In genomic region chr13:20546559-20546958, GRCh38 we compare ENCODE assay signal across 16 cellular contexts. TPM values are rescaled to one million over a fixed set of nuclear protein-coding genes. Genes with fewer than 3 reads are reported as not detected.
DNase-seq lines count a peak whose midpoint lies in the region; ATAC-seq, FAIRE-seq and TF ChIP-seq lines count a peak whose summit lies in the region.
"Had no signal": no experiment of that assay in that cellular context is flagged by ENCODE, and none has a peak within 500 bp of the region (broad histone marks: within the 10 kb centered on the region; RNA-seq: fewer than 3 reads in every experiment).

No MANE protein-coding gene starts in this region.

- no peaks in the 10 kb centered on the region for H3K9me2 ChIP-seq in MM.1S (replicated peaks; ENCODE audit: insufficient read depth, low read length)

- 50 to 74% (median 66%) methylated on average over 1 of the region's 1 CpG for WGBS in heart left ventricle, 4 donors
- WGBS in GM12878 (ENCODE audit: insufficient coverage, insufficient replicate concordance, low lambda C conversion rate, missing lambda C conversion rate): 95% methylated on average over 1 of the region's 1 CpG

- SMC1A ChIA-PET in GM12878 (lab: Charles Lee; ENCODE audit: uncharacterized antibody, unreplicated experiment): interaction anchor here (1.6 kb wide), 1 partner anchor 20 kb away, joined by 6 read pairs; the partner anchor contains the start of gene CRYL1

- H3K9me3 ChIP-seq in heart left ventricle: no peaks in the 10 kb centered on the region
- H3K9me3 ChIP-seq in right atrium auricular region: no peaks in the 10 kb centered on the region
- H3K9me3 ChIP-seq in MM.1S (replicated peaks; ENCODE audit: insufficient read depth, low read length): no peaks in the 10 kb centered on the region
- no peaks in the 10 kb centered on the region for H3K9me3 ChIP-seq in GM12878 (replicated peaks; ENCODE audit: control insufficient read depth, insufficient read depth, low read length)
- H3K9me3 ChIP-seq: thoracic aorta had no signal

- H3K4me2 ChIP-seq in MM.1S (ENCODE audit: low read depth, low read length) (no peak overlapping the region), GM12878 (ENCODE audit: control insufficient read depth, insufficient read depth) (no peak overlapping the region)

- H3K79me2 ChIP-seq in MM.1S (ENCODE audit: low read length) (no peaks in the 10 kb centered on the region), GM12878 (ENCODE audit: control insufficient read depth, insufficient read depth, low read length) (no peaks in the 10 kb centered on the region)

- no peak for TF ChIP-seq POLR2A in heart left ventricle (IDR thresholded peaks at IDR 0.05)
- TF ChIP-seq POLR2A in GM12878 (IDR thresholded peaks at IDR 0.05; ENCODE audit: low read depth, low read length): no peak

- H3F3A ChIP-seq in MM.1S (ENCODE audit: insufficient read depth, low read length): no peaks in the 10 kb centered on the region

- H4K20me1 ChIP-seq in MM.1S (ENCODE audit: insufficient read depth, low read length) (no peaks in the 10 kb centered on the region), GM12878 (ENCODE audit: control insufficient read depth, insufficient read depth) (no peaks in the 10 kb centered on the region)

- ATAC-seq in heart left ventricle: peak in 3 of 4 donors; percentile 45 to 68 (median 53)
- ATAC-seq in GM12878: peak; percentile 45; the same call in 1 of the 3 replicates
- no peak for ATAC-seq in stimulated activated naive CD8-positive, alpha-beta T cell treated with anti-CD3 and anti-CD28 coated beads, Interleukin-15, Interleukin-2, amounts not matched to agents 100 U/mL and 50 U/mL, for 24 hours

- peak overlapping the region in 1 of 12 donors; percentile 37 for H3K27ac ChIP-seq in heart left ventricle
- H3K27ac ChIP-seq in right atrium auricular region: no peak overlapping the region
- H3K27ac ChIP-seq in MM.1S (ENCODE audit: low read length): no peak overlapping the region
- no peak overlapping the region for H3K27ac ChIP-seq in GM12878 (ENCODE audit: control insufficient read depth, insufficient read depth)
- H3K27ac ChIP-seq: thoracic aorta had no signal

- no peak overlapping the region for H2AFZ ChIP-seq in MM.1S (ENCODE audit: low read length)
- no peak overlapping the region for H2AFZ ChIP-seq in GM12878 (ENCODE audit: control insufficient read depth, low read depth, low read length)

- DNase-seq in heart left ventricle (no peak), right atrium auricular region (ENCODE audit: low spot score) (no peak), MM.1S (peak; percentile 11), GM12878 (ENCODE audit: low read depth, low spot score) (no peak), NCI-H748 treated with DMSO at 0.1 percent for 48 hours (lab: John Stamatoyannopoulos, UW) (no peak), NCI-H146 (lab: John Stamatoyannopoulos, UW) (no peak), NCI-H524 (lab: John Stamatoyannopoulos, UW) (no peak)
- DNase-seq in stimulated activated naive CD8-positive, alpha-beta T cell treated with anti-CD3 and anti-CD28 coated beads, Interleukin-15, Interleukin-2, amounts not matched to agents 100 U/mL and 50 U/mL, for 24 hours: no peak
- DNase-seq: activated CD8-positive, alpha-beta memory T cell treated with anti-CD3 and anti-CD28 coated beads for 24 hours; activated naive CD4-positive, alpha-beta T cell treated with anti-CD3 and anti-CD28 coated beads, Interleukin-2, amount 50 U/mL, for 16 hours; central memory CD4-positive, alpha-beta T cell; NCI-H187 treated with DMSO at 0.1 percent for 48 hours; NK-92 treated with Interleukin-12 subunit alpha and Interleukin-12 subunit beta, amount 100 ng/mL, for 24 hours; T-helper 1 cell had no signal

- CTCF ChIA-PET in GM12878 (lab: Yijun Ruan, JAX): interaction anchor here (2.9 kb wide), 1 partner anchor 54 kb away, joined by 13 read pairs; no protein-coding TSS in a partner anchor

- no peaks in the 10 kb centered on the region for H3K27me3 ChIP-seq in heart left ventricle
- H3K27me3 ChIP-seq in right atrium auricular region: no peaks in the 10 kb centered on the region
- no peaks in the 10 kb centered on the region for H3K27me3 ChIP-seq in MM.1S (replicated peaks; ENCODE audit: insufficient read depth, low read length)
- no peaks in the 10 kb centered on the region for H3K27me3 ChIP-seq in GM12878 (replicated peaks in 1 of 2; ENCODE audit: control insufficient read depth in 2 of 2, insufficient read depth in 2 of 2, low read length in 1 of 2)

- TF ChIP-seq EP300 in GM12878 (IDR thresholded peaks at IDR 0.05; ENCODE audit: borderline replicate concordance in 1 of 2, control insufficient read depth in 1 of 2, low read depth in 2 of 2, low read length in 2 of 2): no peak

- in situ Hi-C loops in GM12878 (cut with MboI): no loop called here

- POLR2A ChIA-PET in GM12878 (lab: Charles Lee): no interaction called here

- peaks cover 0 to 12% (median 0%) of the 10 kb centered on the region in 12 donors for H3K4me1 ChIP-seq in heart left ventricle
- H3K4me1 ChIP-seq in right atrium auricular region: no peaks in the 10 kb centered on the region
- H3K4me1 ChIP-seq in MM.1S (ENCODE audit: low read length): no peaks in the 10 kb centered on the region
- no peaks in the 10 kb centered on the region for H3K4me1 ChIP-seq in GM12878 (ENCODE audit: control insufficient read depth, insufficient read depth, low read length)

- no TSS peak for BruUV-seq in GM12878 (replicated peaks; lab: Mats Ljungman, UMichigan)

- peak; percentile 41 for FAIRE-seq in GM12878 (lab: Jason Lieb, UNC)
- FAIRE-seq: A204.1 had no signal

- no peak overlapping the region for H3K9ac ChIP-seq in MM.1S (ENCODE audit: low read length)
- no peak overlapping the region for H3K9ac ChIP-seq in GM12878 (ENCODE audit: control insufficient read depth, insufficient read depth, low read length)

- RAD21 ChIA-PET in GM12878 (lab: Charles Lee; ENCODE audit: unreplicated experiment): interaction anchor here (1.8 kb wide), 1 partner anchor 53 kb away, joined by 4 read pairs; no protein-coding TSS in a partner anchor

- H3K4me3 ChIP-seq in heart left ventricle (no peak overlapping the region), right atrium auricular region (no peak overlapping the region), MM.1S (ENCODE audit: low read length) (no peak overlapping the region), GM12878 (no peak overlapping the region)
- H3K4me3 ChIP-seq: thoracic aorta had no signal

- H3K36me3 ChIP-seq in heart left ventricle (no peaks in the 10 kb centered on the region), right atrium auricular region (no peaks in the 10 kb centered on the region), MM.1S (replicated peaks; ENCODE audit: insufficient read depth, low read length) (no peaks in the 10 kb centered on the region), GM12878 (ENCODE audit: control insufficient read depth in 2 of 2, insufficient read depth in 2 of 2, low read length in 1 of 2) (no peaks in the 10 kb centered on the region)
- H3K36me3 ChIP-seq: thoracic aorta had no signal

- TF ChIP-seq CTCF in heart left ventricle (IDR thresholded peaks at IDR 0.05) (no peak), right atrium auricular region (IDR thresholded peaks at IDR 0.05) (no peak), MM.1S (IDR thresholded peaks at IDR 0.05; ENCODE audit: low read length) (no peak), GM12878 (IDR thresholded peaks at IDR 0.05 in 2 of 3, conservative IDR thresholded peaks at IDR 0.05 in 1 of 3; ENCODE audit: control insufficient read depth in 2 of 3, extremely low read depth in 1 of 3, insufficient read depth in 1 of 3, low read depth in 3 of 3, low read length in 3 of 3) (no peak)

- no peak for TF ChIP-seq RAD21 in GM12878 (IDR thresholded peaks at IDR 0.05; ENCODE audit: insufficient read depth, low read depth, low read length)

- intact Hi-C loops in heart left ventricle (cut with DNase I) (no loop called here), GM12878 (cut with micrococcal nuclease; ENCODE audit: unreplicated experiment) (no loop called here)

RNA-seq across cellular contexts. Expression of gene IFT88, which starts 20.4 kb away (rescaled TPM):
- total RNA-seq in heart left ventricle: 10 to 100 TPM in 2 of 9 donors, 1 to 10 TPM in 7; 6.9 to 11.4 (median 8.5) TPM
- 1 to 10 TPM; 3.4 to 8.2 TPM for polyA plus RNA-seq in heart left ventricle
- total RNA-seq in right atrium auricular region: 1 to 10 TPM; 5.1 to 5.7 TPM
- total RNA-seq in GM12878 (2013; cell fraction: nucleolus; rRNA removed): 18.7 and 22.4 TPM in 2 replicates
- total RNA-seq in GM12878 (2014; rRNA removed): 3.4 and 3.7 TPM in 2 replicates
- total RNA-seq in GM12878 (2014; rRNA removed; fragmentation: Illumina TruSeq; extraction: Trizol): 5.2 and 5.4 TPM in 2 replicates
- total RNA-seq in GM12878 (2021): 3.5 and 4.3 TPM in 2 replicates
- 1.7 TPM for polyA plus RNA-seq in GM12878 (2011; ENCODE audit: low read depth)
- polyA plus RNA-seq in GM12878 (2011; rRNA removed): 2.9 and 5.1 TPM in 2 replicates
- polyA plus RNA-seq in GM12878 (2011; cell fraction: cytosol; rRNA removed): 0.97 and 1.6 TPM in 2 replicates
- polyA plus RNA-seq in GM12878 (2011; cell fraction: nucleus; rRNA removed): 3.4 and 4.3 TPM in 2 replicates
- polyA plus RNA-seq in GM12878 (2012): 2.9 and 3.0 TPM in 2 replicates
- 4.8 and 5.9 TPM in 2 replicates for polyA plus RNA-seq in GM12878 (2014; fragmentation: Illumina TruSeq; extraction: Trizol)
- polyA plus RNA-seq in GM12878 (2014; fragmentation: Nextera tagmentation; extraction: Ambion mirVana): 1 to 10 TPM; 3.3 to 3.8 TPM
- polyA plus RNA-seq in GM12878 (2014; rRNA removed): 2.4 and 3.8 TPM in 2 replicates
- polyA plus RNA-seq in GM12878 (2016; fragmentation: Nextera tagmentation; extraction: Ambion mirVana): 1 to 10 TPM; 5.0 to 5.6 TPM
- polyA minus RNA-seq in GM12878 (2011; rRNA and poly(A)+ RNA removed): 3.0 and 3.2 TPM in 2 replicates
- polyA minus RNA-seq in GM12878 (2011; cell fraction: cytosol; rRNA and poly(A)+ RNA removed): 1.7 and 2.1 TPM in 2 replicates
- polyA minus RNA-seq in GM12878 (2011; cell fraction: nucleus; rRNA and poly(A)+ RNA removed): 4.8 and 7.2 TPM in 2 replicates

RNA-seq across cellular contexts. Expression of gene CRYL1, which starts 20.9 kb away (rescaled TPM):
- 10 to 100 TPM; 14.9 to 36.5 (median 22.3) TPM for total RNA-seq in heart left ventricle
- polyA plus RNA-seq in heart left ventricle: 10 to 100 TPM; 10.7 to 19.4 TPM
- total RNA-seq in right atrium auricular region: 10 to 100 TPM; 26.5 to 27.9 TPM
- total RNA-seq in GM12878 (2013; cell fraction: nucleolus; rRNA removed): 24.8 and 28.0 TPM in 2 replicates
- 11.3 and 11.5 TPM in 2 replicates for total RNA-seq in GM12878 (2014; rRNA removed)
- 7.3 and 7.5 TPM in 2 replicates for total RNA-seq in GM12878 (2014; rRNA removed; fragmentation: Illumina TruSeq; extraction: Trizol)
- 10.4 and 10.7 TPM in 2 replicates for total RNA-seq in GM12878 (2021)
- 12.6 TPM for polyA plus RNA-seq in GM12878 (2011; ENCODE audit: low read depth)
- 33.7 and 36.7 TPM in 2 replicates for polyA plus RNA-seq in GM12878 (2011; rRNA removed)
- polyA plus RNA-seq in GM12878 (2011; cell fraction: cytosol; rRNA removed): 38.7 and 51.2 TPM in 2 replicates
- polyA plus RNA-seq in GM12878 (2011; cell fraction: nucleus; rRNA removed): 19.9 and 25.2 TPM in 2 replicates
- polyA plus RNA-seq in GM12878 (2012): 13.4 and 17.8 TPM in 2 replicates
- 8.0 and 12.9 TPM in 2 replicates for polyA plus RNA-seq in GM12878 (2014; fragmentation: Illumina TruSeq; extraction: Trizol)
- 1 to 10 TPM; 5.5 to 7.9 TPM for polyA plus RNA-seq in GM12878 (2014; fragmentation: Nextera tagmentation; extraction: Ambion mirVana)
- 11.6 and 13.8 TPM in 2 replicates for polyA plus RNA-seq in GM12878 (2014; rRNA removed)
- polyA plus RNA-seq in GM12878 (2016; fragmentation: Nextera tagmentation; extraction: Ambion mirVana): 10 to 100 TPM; 13.0 to 13.8 TPM
- polyA minus RNA-seq in GM12878 (2011; rRNA and poly(A)+ RNA removed): 27.8 and 30.2 TPM in 2 replicates
- 4.9 and 6.0 TPM in 2 replicates for polyA minus RNA-seq in GM12878 (2011; cell fraction: cytosol; rRNA and poly(A)+ RNA removed)
- polyA minus RNA-seq in GM12878 (2011; cell fraction: nucleus; rRNA and poly(A)+ RNA removed): 7.1 and 8.6 TPM in 2 replicates
